ENCODE assay signal across 15 cellular contexts in genomic region chr12:53798575-53798974, GRCh38. TPM values are rescaled to one million over a fixed set of nuclear protein-coding genes. Genes with fewer than 3 reads are reported as not detected.
DNase-seq lines count a peak whose midpoint lies in the region; ATAC-seq and TF ChIP-seq lines count a peak whose summit lies in the region.
"Had no signal": no experiment of that assay in that cellular context is flagged by ENCODE, and none has a peak within 500 bp of the region (broad histone marks: within the 10 kb centered on the region; RNA-seq: fewer than 3 reads in every experiment).

No MANE protein-coding gene starts in this region.

- no peaks in the 10 kb centered on the region for H3K79me2 ChIP-seq in PC-3 (ENCODE audit: low read length)

- peaks cover 45% of the 10 kb centered on the region for H3K4me1 ChIP-seq in PC-3 (ENCODE audit: insufficient read depth, low read length)
- H3K4me1 ChIP-seq: esophagus muscularis mucosa had no signal

- POLR2A ChIA-PET in PC-3 (lab: Charles Lee; ENCODE audit: unreplicated experiment), result no interaction called here
- POLR2A ChIA-PET in activated CD4-positive, alpha-beta T cell treated with anti-CD3 and anti-CD28 coated beads for 36 hours (lab: Charles Lee), result no interaction called here

- BruUV-seq in PC-3 (replicated peaks; lab: Mats Ljungman, UMichigan), result no TSS peak

- intact Hi-C loops in PC-3 (cut with micrococcal nuclease), result no loop called here
- intact Hi-C loops in activated CD4-positive, alpha-beta T cell treated with anti-CD3 and anti-CD28 coated beads for 36 hours (cut with DNase I, micrococcal nuclease), result no loop called here

- no peak overlapping the region for H2AFZ ChIP-seq in PC-3 (ENCODE audit: low read length)

- 0 out of 2 replicates have a peak overlapping the region, but pooled peaks have one; percentile 4 for H3K9ac ChIP-seq in PC-3 (ENCODE audit: low read length)

- H4K20me1 ChIP-seq in PC-3 (ENCODE audit: low read length), result no peaks in the 10 kb centered on the region

- ATAC-seq in GM19463 (IDR thresholded peaks at IDR 0.05; ENCODE audit: unreplicated experiment), result peak; percentile 87
- peak; percentile 77 for ATAC-seq in PC-3
- ATAC-seq in activated CD4-positive, alpha-beta T cell treated with anti-CD3 and anti-CD28 coated beads for 36 hours, result no peak

- H3K9me2 ChIP-seq in PC-3 (replicated peaks; ENCODE audit: low read length), result no peaks in the 10 kb centered on the region

- H3K4me3 ChIP-seq in PC-3 (ENCODE audit: low read length), result no peak overlapping the region
- H3K4me3 ChIP-seq in fibroblast of the aortic adventitia (ENCODE audit: low read depth, low read length), result no peak overlapping the region
- H3K4me3 ChIP-seq in H7 (ENCODE audit: insufficient read depth, low read depth, low read length), result no peak overlapping the region
- H3K4me3 ChIP-seq: esophagus muscularis mucosa had no signal

- H3K27ac Mint-ChIP-seq in activated CD4-positive, alpha-beta T cell treated with anti-CD3 and anti-CD28 coated beads for 36 hours, result no peak overlapping the region
- H3K27ac Mint-ChIP-seq: CD4-positive, CD25-positive, alpha-beta regulatory T cell had no signal

- H3K27me3 ChIP-seq in PC-3 (ENCODE audit: low read length) (no peaks in the 10 kb centered on the region), H7 (ENCODE audit: control insufficient read depth, insufficient read depth, low read length) (no peaks in the 10 kb centered on the region; the same call in 1 of the 2 replicates)

- DNase-seq in PC-3 (peak; percentile 79), fibroblast of the aortic adventitia (ENCODE audit: low read depth) (peak; percentile 16), putamen (ENCODE audit: low spot score) (peak; percentile 89), H7 (no peak), NCI-H128 (lab: John Stamatoyannopoulos, UW; ENCODE audit: unreplicated experiment) (no peak)
- DNase-seq in activated T-cell treated with anti-CD3 and anti-CD28 coated beads, Interleukin-2, amount 50 U/mL, for 1 hour, result no peak
- DNase-seq in activated CD4-positive, alpha-beta T cell treated with anti-CD3 and anti-CD28 coated beads for 36 hours, result no peak
- DNase-seq: CD4-positive, CD25-positive, alpha-beta regulatory T cell; MV-4-11; NCI-H226 had no signal

- TF ChIP-seq CTCF in PC-3 (conservative IDR thresholded peaks at IDR 0.05; ENCODE audit: low read depth, low read length) (no peak), fibroblast of the aortic adventitia (IDR thresholded peaks at IDR 0.05; ENCODE audit: insufficient read depth, low read length) (no peak)

- H3K4me3 Mint-ChIP-seq in activated CD4-positive, alpha-beta T cell treated with anti-CD3 and anti-CD28 coated beads for 36 hours, result no peak overlapping the region
- H3K4me3 Mint-ChIP-seq: activated naive CD4-positive, alpha-beta T cell treated with anti-CD3 and anti-CD28 coated beads, Interleukin-2, amount 50 U/mL, for 24 hours; CD4-positive, CD25-positive, alpha-beta regulatory T cell had no signal

- peak overlapping the region; percentile 38 for H3K4me2 ChIP-seq in PC-3 (ENCODE audit: low read length)

- H3K36me3 Mint-ChIP-seq in activated CD4-positive, alpha-beta T cell treated with anti-CD3 and anti-CD28 coated beads for 36 hours (ENCODE audit: low read depth), result no peaks in the 10 kb centered on the region
- H3K36me3 Mint-ChIP-seq: activated naive CD4-positive, alpha-beta T cell treated with anti-CD3 and anti-CD28 coated beads, Interleukin-2, amount 50 U/mL, for 24 hours; CD4-positive, CD25-positive, alpha-beta regulatory T cell had no signal

- peak overlapping the region; percentile 63 for H3K27ac ChIP-seq in PC-3 (ENCODE audit: low read length)
- H3K27ac ChIP-seq: esophagus muscularis mucosa had no signal

- H3K9me3 Mint-ChIP-seq in activated CD4-positive, alpha-beta T cell treated with anti-CD3 and anti-CD28 coated beads for 36 hours (ENCODE audit: low read depth), result no peaks in the 10 kb centered on the region
- H3K9me3 Mint-ChIP-seq: activated naive CD4-positive, alpha-beta T cell treated with anti-CD3 and anti-CD28 coated beads, Interleukin-2, amount 50 U/mL, for 24 hours had no signal

- no peaks in the 10 kb centered on the region for H3K4me1 Mint-ChIP-seq in activated CD4-positive, alpha-beta T cell treated with anti-CD3 and anti-CD28 coated beads for 36 hours
- H3K4me1 Mint-ChIP-seq: activated naive CD4-positive, alpha-beta T cell treated with anti-CD3 and anti-CD28 coated beads, Interleukin-2, amount 50 U/mL, for 24 hours had no signal

- CTCF ChIA-PET in PC-3 (lab: Charles Lee), result no interaction called here
- CTCF ChIA-PET in activated CD4-positive, alpha-beta T cell treated with anti-CD3 and anti-CD28 coated beads for 36 hours (lab: Charles Lee), result interaction anchor here (1.0 to 1.3 kb wide), 3 partner anchors 32 to 71 kb away, joined by 3 read pairs; no protein-coding TSS in a partner anchor

- no peaks in the 10 kb centered on the region for H3F3A ChIP-seq in PC-3 (ENCODE audit: low read length, unreplicated experiment)

- peaks cover 24% of the 10 kb centered on the region for H3K27me3 Mint-ChIP-seq in activated CD4-positive, alpha-beta T cell treated with anti-CD3 and anti-CD28 coated beads for 36 hours

- no peaks in the 10 kb centered on the region for H3K36me3 ChIP-seq in PC-3 (ENCODE audit: low read depth, low read length)
- H3K36me3 ChIP-seq in H7 (replicated peaks; ENCODE audit: control insufficient read depth, insufficient read depth, low read length), result no peaks in the 10 kb centered on the region
- H3K36me3 ChIP-seq: esophagus muscularis mucosa had no signal

- H3K9me3 ChIP-seq in PC-3 (ENCODE audit: low read length), result no peaks in the 10 kb centered on the region
- H3K9me3 ChIP-seq: esophagus muscularis mucosa had no signal

RNA-seq across cellular contexts. Expression of gene CISTR, which starts 46.8 kb away (rescaled TPM):
- total RNA-seq in PC-3 (2014; rRNA removed), result not detected in 2 replicates
- total RNA-seq in fibroblast of the aortic adventitia (ENCODE audit: low replicate concordance), result not detected in 2 replicates
- not detected in 2 replicates for total RNA-seq in H7 (2014; rRNA removed; shearing (Covaris generic))
- not detected for total RNA-seq in activated CD4-positive, alpha-beta T cell treated with anti-CD3 and anti-CD28 coated beads for 36 hours
- total RNA-seq: activated CD8-positive, alpha-beta memory T cell treated with anti-CD3 and anti-CD28 coated beads for 36 hours; CD4-positive, CD25-positive, alpha-beta regulatory T cell; chondrocyte; esophagus muscularis mucosa had no signal

Comparison
In these comparisons a context has a peak if more than half of its experiments do, and no peak if none do; other contexts are left out.
1. DNase-seq: peak in PC-3 (single experiment), fibroblast of the aortic adventitia (single experiment) and putamen (single experiment); none in H7 (single experiment), activated T-cell treated with anti-CD3 and anti-CD28 coated beads, Interleukin-2, amount 50 U/mL, for 1 hour (single experiment), activated CD4-positive, alpha-beta T cell treated with anti-CD3 and anti-CD28 coated beads for 36 hours (single experiment) and NCI-H128 (single experiment).